ENCODE assay signal across 25 cellular contexts in the genomic region with DNA sequence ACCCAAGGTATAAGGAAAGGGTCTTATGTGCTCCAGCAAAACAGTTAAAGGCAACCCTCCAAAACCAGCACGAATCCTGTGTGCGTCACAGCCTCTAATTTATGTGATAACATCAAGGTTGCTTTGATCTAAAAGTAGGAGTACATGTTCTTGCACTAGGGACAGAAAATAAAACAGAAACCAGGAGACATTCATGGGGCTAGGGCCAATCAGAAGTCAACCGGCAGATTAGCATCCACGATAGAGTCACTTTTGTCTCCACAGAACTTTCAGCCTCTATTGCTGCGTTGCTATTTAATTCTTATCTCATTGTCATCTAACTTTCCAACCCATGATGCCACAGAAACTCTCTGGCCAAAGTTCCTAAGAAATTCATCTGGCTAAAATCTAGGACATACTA.
"Had no signal": no experiment of that assay in that cellular context is flagged by ENCODE, and none has a peak within 500 bp of the region (broad histone marks: within the 10 kb centered on the region; RNA-seq: fewer than 3 reads in every experiment).

No MANE protein-coding gene starts in this region.

- H3K27ac Mint-ChIP-seq: T-cell had no signal

- H3K4me2 ChIP-seq: KMS-11 had no signal

- H3K4me3 ChIP-seq: K562, SJCRH30 had no signal

- H3K36me3 ChIP-seq: SJCRH30 had no signal

- ATAC-seq: K562, Panc1, Right ventricle myocardium inferior, T-cell had no signal

- H3K27ac ChIP-seq: HL-60, KMS-11, SJCRH30 had no signal

- H3K4me1 Mint-ChIP-seq: IgD-negative memory B cell, T-cell had no signal

- FAIRE-seq: HTR-8/SVneo, K562 had no signal

- H3K4me3 Mint-ChIP-seq: IgD-negative memory B cell, T-cell had no signal

- H3K27me3 ChIP-seq: SJCRH30 had no signal

- H3K27me3 Mint-ChIP-seq: IgD-negative memory B cell, T-cell had no signal

- H3K4me1 ChIP-seq: SJCRH30 had no signal

- DNase-seq: Kasumi-1, MV-4-11, NCI-H1048, NCI-H1105, NCI-H1417, NCI-H1436 treated with DMSO at 0.1 percent for 48 hours, NCI-H1694, NCI-H187 treated with DMSO at 0.1 percent for 48 hours, NCI-H2029 treated with DMSO at 0.1 percent for 48 hours, NCI-H2171 treated with DMSO at 0.1 percent for 48 hours, NCI-H345, NCI-H510A treated with DMSO at 0.1 percent for 48 hours, NCI-H526, NCI-H748 treated with DMSO at 0.1 percent for 48 hours, SHP77 treated with DMSO at 0.1 percent for 48 hours, SJCRH30, SW 1271, T-cell had no signal

- H3K36me3 Mint-ChIP-seq: T-cell had no signal
